In genomic region chr1:8002329-8003320, GRCh38 we compare ENCODE assay signal across 15 cellular contexts. TPM values are rescaled to one million over a fixed set of nuclear protein-coding genes. Genes with fewer than 3 reads are reported as not detected.
DNase-seq lines count a peak whose midpoint lies in the region; ATAC-seq and TF ChIP-seq lines count a peak whose summit lies in the region.
"Had no signal": no experiment of that assay in that cellular context is flagged by ENCODE, and none has a peak within 500 bp of the region (broad histone marks: within the 10 kb centered on the region; RNA-seq: fewer than 3 reads in every experiment).

No MANE protein-coding gene starts in this region.

- ATAC-seq in PC-3 (no peak), upper lobe of left lung (ENCODE audit: low FRiP score in 2 of 2) (no peak)
- ATAC-seq: activated CD8-positive, alpha-beta T cell treated with anti-CD3 and anti-CD28 coated beads for 36 hours; stimulated activated memory B cell treated with anti-CD40 and anti-IgM and Interleukin-4, amounts not matched to agents 10 μg/mL and 1 μg/mL and 100 μg/mL, for 72 hours had no signal

- intact Hi-C loops in PC-3 (cut with micrococcal nuclease): no loop called here

- H3K4me3 ChIP-seq in PC-3 (ENCODE audit: low read length) (no peak overlapping the region), choroid plexus epithelial cell (ENCODE audit: low read depth, low read length) (no peak overlapping the region), mesenchymal stem cell (ENCODE audit: insufficient read depth in 1 of 2, low read depth in 1 of 2, low read length in 2 of 2) (no peak overlapping the region), upper lobe of left lung (no peak overlapping the region)
- H3K4me3 ChIP-seq: colonic mucosa, lung, SJCRH30 had no signal

- no peaks in the 10 kb centered on the region for H3K27me3 ChIP-seq in PC-3 (ENCODE audit: low read length)
- no peaks in the 10 kb centered on the region for H3K27me3 ChIP-seq in mesenchymal stem cell (ENCODE audit: control insufficient read depth in 1 of 2, insufficient read depth in 1 of 2, low read length in 2 of 2)
- H3K27me3 ChIP-seq in upper lobe of left lung: no peaks in the 10 kb centered on the region
- H3K27me3 ChIP-seq: colonic mucosa, SJCRH30 had no signal

- H3K9me3 ChIP-seq in PC-3 (ENCODE audit: low read length) (no peaks in the 10 kb centered on the region), mesenchymal stem cell (ENCODE audit: control insufficient read depth, low read length) (no peaks in the 10 kb centered on the region), upper lobe of left lung (no peaks in the 10 kb centered on the region)
- H3K9me3 ChIP-seq: colonic mucosa, SJCRH30 had no signal

- H3K23ac ChIP-seq in mesenchymal stem cell (ENCODE audit: low read length in 2 of 2): no peak overlapping the region

- DNase-seq in PC-3: no peak
- peak; percentile 30 for DNase-seq in choroid plexus epithelial cell (ENCODE audit: low read depth)
- no peak for DNase-seq in mesenchymal stem cell
- DNase-seq in upper lobe of left lung: no peak
- DNase-seq in epidermal melanocyte (ENCODE audit: insufficient read length, low spot score): no peak
- no peak for DNase-seq in H4 (ENCODE audit: low spot score)
- no peak for DNase-seq in NCI-H2196 treated with DMSO at 0.1 percent for 48 hours (lab: John Stamatoyannopoulos, UW; ENCODE audit: unreplicated experiment)
- DNase-seq: activated CD8-positive, alpha-beta T cell treated with anti-CD3 and anti-CD28 coated beads for 36 hours; C1 segment of cervical spinal cord; colonic mucosa; NCI-H2227 treated with DMSO at 0.1 percent for 48 hours; SJCRH30; T-helper 9 cell had no signal

- H3K27ac ChIP-seq in PC-3 (ENCODE audit: low read length) (0 out of 2 replicates have a peak overlapping the region, but pooled peaks have one; percentile 4), mesenchymal stem cell (ENCODE audit: low read length, poor library complexity, severe bottlenecking) (no peak overlapping the region), upper lobe of left lung (peak overlapping the region in 3 of 4 donors; percentile 62 to 80 (median 72))
- H3K27ac ChIP-seq: colonic mucosa, SJCRH30 had no signal

- H3K9me2 ChIP-seq in PC-3 (replicated peaks; ENCODE audit: low read length): no peaks in the 10 kb centered on the region

- no peak overlapping the region for H3K4me2 ChIP-seq in PC-3 (ENCODE audit: low read length)
- no peak overlapping the region for H3K4me2 ChIP-seq in mesenchymal stem cell (ENCODE audit: low read length, poor library complexity, severe bottlenecking)

- H3K79me2 ChIP-seq in PC-3 (ENCODE audit: low read length): no peaks in the 10 kb centered on the region

- H4K91ac ChIP-seq in mesenchymal stem cell (ENCODE audit: low read length): peak overlapping the region; percentile 44

- TF ChIP-seq CTCF in PC-3 (conservative IDR thresholded peaks at IDR 0.05; ENCODE audit: low read depth, low read length) (no peak), choroid plexus epithelial cell (conservative IDR thresholded peaks at IDR 0.05; ENCODE audit: low read depth, low read length) (no peak), upper lobe of left lung (IDR thresholded peaks at IDR 0.05) (no peak)

- CTCF ChIA-PET in PC-3 (lab: Charles Lee): no interaction called here

- TF ChIP-seq EP300 in upper lobe of left lung (IDR thresholded peaks at IDR 0.05): no peak

- H2AFZ ChIP-seq in PC-3 (ENCODE audit: low read length): no peak overlapping the region
- H2AFZ ChIP-seq in mesenchymal stem cell (ENCODE audit: low read depth, low read length): no peak overlapping the region

- H3K18ac ChIP-seq in mesenchymal stem cell (ENCODE audit: low read depth in 1 of 2, low read length in 2 of 2): peak overlapping the region; percentile 30 to 46

- H2AK5ac ChIP-seq in mesenchymal stem cell (ENCODE audit: low read length, severe bottlenecking): peak overlapping the region; percentile 55

- no peak overlapping the region for H3K9ac ChIP-seq in PC-3 (ENCODE audit: low read length)
- peak overlapping the region; percentile 85 for H3K9ac ChIP-seq in mesenchymal stem cell (ENCODE audit: low read length)

- peaks cover 42% of the 10 kb centered on the region for H3K4me1 ChIP-seq in PC-3 (ENCODE audit: insufficient read depth, low read length)
- peaks cover 16% of the 10 kb centered on the region for H3K4me1 ChIP-seq in mesenchymal stem cell (ENCODE audit: control insufficient read depth, insufficient read depth, low read depth, low read length)
- peaks cover 36 to 42% (median 39%) of the 10 kb centered on the region in 4 donors for H3K4me1 ChIP-seq in upper lobe of left lung
- H3K4me1 ChIP-seq: colonic mucosa had no signal

- peak overlapping the region in 1 of 2 experiments; percentile 37 for H3K4ac ChIP-seq in mesenchymal stem cell (ENCODE audit: low read depth in 1 of 2, low read length in 2 of 2)

- H2BK5ac ChIP-seq in mesenchymal stem cell (ENCODE audit: low read depth, low read length, poor library complexity, severe bottlenecking): no peak overlapping the region

- TF ChIP-seq POLR2A in upper lobe of left lung (IDR thresholded peaks at IDR 0.05): no peak

- no peak overlapping the region for H3K14ac ChIP-seq in mesenchymal stem cell (ENCODE audit: low read length in 2 of 2)

- H4K20me1 ChIP-seq in PC-3 (ENCODE audit: low read length): no peaks in the 10 kb centered on the region

- H2BK15ac ChIP-seq in mesenchymal stem cell (ENCODE audit: low read depth, poor library complexity, severe bottlenecking): no peak overlapping the region

- H4K8ac ChIP-seq in mesenchymal stem cell (ENCODE audit: low read length): no peak overlapping the region

- BruUV-seq in PC-3 (replicated peaks; lab: Mats Ljungman, UMichigan): no TSS peak

- H2BK120ac ChIP-seq in mesenchymal stem cell (ENCODE audit: low read depth, low read length): peak overlapping the region; percentile 5

- POLR2A ChIA-PET in PC-3 (lab: Charles Lee; ENCODE audit: unreplicated experiment): no interaction called here

- H3K79me1 ChIP-seq in mesenchymal stem cell (replicated peaks; ENCODE audit: low read length, poor library complexity, severe bottlenecking): peaks cover 1% of the 10 kb centered on the region

- H2BK12ac ChIP-seq in mesenchymal stem cell (ENCODE audit: low read length in 2 of 2): peak overlapping the region; percentile 63 to 95

- 93% methylated on average over 10 of the region's 10 CpGs for WGBS in mesenchymal stem cell
- 84 to 86% methylated on average over 10 of the region's 10 CpGs for WGBS in upper lobe of left lung, 2 donors

- no peaks in the 10 kb centered on the region for H3K36me3 ChIP-seq in PC-3 (ENCODE audit: low read depth, low read length)
- no peaks in the 10 kb centered on the region for H3K36me3 ChIP-seq in mesenchymal stem cell (ENCODE audit: control insufficient read depth in 1 of 2, insufficient read depth in 2 of 2, low read depth in 1 of 2, low read length in 2 of 2)
- H3K36me3 ChIP-seq in upper lobe of left lung: no peaks in the 10 kb centered on the region
- H3K36me3 ChIP-seq: colonic mucosa had no signal

- H3F3A ChIP-seq in PC-3 (ENCODE audit: low read length, unreplicated experiment): peaks cover 6% of the 10 kb centered on the region

RNA-seq across cellular contexts. Expression of gene ERRFI1, which starts 23.5 kb away (rescaled TPM):
- total RNA-seq in PC-3 (2014; rRNA removed) (218 and 227 TPM in 2 replicates), upper lobe of left lung (100 to 1,000 TPM in 1 of 6 donors, 10 to 100 TPM in 5; 30.4 to 164 (median 84.6) TPM)
- 109 TPM for polyA plus RNA-seq in mesenchymal stem cell (2013, experiment 1 of 2)
- polyA plus RNA-seq in mesenchymal stem cell (2013, experiment 2 of 2): 106 TPM
- total RNA-seq in H4 (2014; rRNA removed; shearing (Covaris generic)): 70.3 and 78.3 TPM in 2 replicates

RNA-seq across cellular contexts. Expression of gene PARK7, which starts 41.1 kb away (rescaled TPM):
- 316 and 333 TPM in 2 replicates for total RNA-seq in PC-3 (2014; rRNA removed)
- polyA plus RNA-seq in mesenchymal stem cell (2013, experiment 1 of 2): 232 TPM
- 236 TPM for polyA plus RNA-seq in mesenchymal stem cell (2013, experiment 2 of 2)
- total RNA-seq in upper lobe of left lung: 100 to 1,000 TPM in 4 of 6 donors, 10 to 100 TPM in 2; 52.4 to 217 (median 130) TPM
- 192 and 237 TPM in 2 replicates for total RNA-seq in H4 (2014; rRNA removed; shearing (Covaris generic))
